Comparison of ENCODE assay signal across 7 cellular contexts in the genomic region with DNA sequence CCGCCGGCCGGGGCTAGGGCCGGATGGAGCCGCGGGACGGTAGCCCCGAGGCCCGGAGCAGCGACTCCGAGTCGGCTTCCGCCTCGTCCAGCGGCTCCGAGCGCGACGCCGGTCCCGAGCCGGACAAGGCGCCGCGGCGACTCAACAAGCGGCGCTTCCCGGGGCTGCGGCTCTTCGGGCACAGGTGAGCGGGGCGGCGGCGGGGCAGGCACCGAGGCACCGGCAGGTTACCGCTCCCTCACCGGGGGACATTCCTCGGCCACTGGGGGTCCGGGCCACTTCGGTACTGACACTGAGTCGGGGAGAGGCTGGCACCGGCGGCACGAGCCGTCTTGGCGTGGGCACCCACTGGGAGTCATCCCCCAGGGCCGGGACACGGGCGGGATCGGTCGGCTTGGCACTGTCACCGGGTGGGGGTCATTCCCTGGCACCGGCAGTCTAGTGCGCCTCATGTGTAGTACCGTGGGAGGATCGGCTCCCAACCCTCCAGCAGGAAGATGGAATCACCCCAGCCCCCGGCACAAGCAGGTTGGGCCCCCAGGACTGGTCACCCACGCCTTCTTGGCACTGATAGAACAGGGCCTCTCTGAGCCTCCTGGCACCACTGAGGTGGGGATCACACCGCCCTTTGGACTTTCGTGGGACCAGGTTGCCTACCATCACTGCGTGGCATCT. TPM values are rescaled to one million over a fixed set of nuclear protein-coding genes. Genes with fewer than 3 reads are reported as not detected.
A peak's percentile ranks its signal among the peaks of the same experiment; 100 is the strongest.
DNase-seq lines count a peak whose midpoint lies in the region; ATAC-seq and TF ChIP-seq lines count a peak whose summit lies in the region.

No MANE protein-coding gene starts in this region.

- intact Hi-C loops in OCI-LY7 (cut with micrococcal nuclease; ENCODE audit: unreplicated experiment) = loop anchor here (1.0 kb wide), 2 partner anchors 20 to 226 kb away; partner anchors contain the start of gene PHF21A
- intact Hi-C loops in mucosa of descending colon (cut with DNase I, micrococcal nuclease) = no loop called here
- intact Hi-C loops in aorta (cut with DNase I) = no loop called here

- peak overlapping the region; percentile 100 for H3K4me3 ChIP-seq in OCI-LY7 (ENCODE audit: low read depth, low read length, poor library complexity, severe bottlenecking)
- peak overlapping the region; percentile 81 for H3K4me3 ChIP-seq in choroid plexus epithelial cell (ENCODE audit: low read depth, low read length)
- peak overlapping the region; percentile 63 for H3K4me3 ChIP-seq in mucosa of descending colon
- peak overlapping the region; percentile 43 to 65 for H3K4me3 ChIP-seq in aorta (ENCODE audit: low read length in 2 of 2)

- CTCF ChIA-PET in OCI-LY7 (lab: Charles Lee; ENCODE audit: unreplicated experiment) = interaction anchor here (1.5 kb wide), 1 partner anchor 29 kb away, joined by 4 read pairs; no protein-coding TSS in a partner anchor

- peak; percentile 4 for ATAC-seq in GM21515 (IDR thresholded peaks at IDR 0.05; ENCODE audit: unreplicated experiment)
- ATAC-seq in mucosa of descending colon = peak; percentile 3
- ATAC-seq in aorta (ENCODE audit: low FRiP score) = peak; percentile 2

- no peak overlapping the region for H2AFZ ChIP-seq in OCI-LY7 (ENCODE audit: low read length)

- no TSS peak for BruUV-seq in OCI-LY7 (replicated peaks; lab: Mats Ljungman, UMichigan)

- POLR2A ChIA-PET in OCI-LY7 (lab: Charles Lee) = interaction anchor here (1.2 to 4.1 kb wide), 2 partner anchors 13 to 19 kb away, joined by 4 to 38 read pairs; no protein-coding TSS in a partner anchor

- H3K9me2 ChIP-seq in OCI-LY7 (ENCODE audit: insufficient read depth, low read length) = no peaks in the 10 kb centered on the region

- 22 to 25% methylated on average over 46 to 63 of the region's 63 CpGs for WGBS in aorta, 2 donors

- H3K4me2 ChIP-seq in OCI-LY7 (ENCODE audit: low read length) = peak overlapping the region; percentile 99

- peaks cover 32% of the 10 kb centered on the region for H3K79me2 ChIP-seq in OCI-LY7 (ENCODE audit: insufficient read depth, low read depth, low read length)

- H3K27me3 ChIP-seq in aorta (ENCODE audit: control insufficient read depth in 1 of 2, insufficient read depth in 2 of 2, low read length in 1 of 2) = no peaks in the 10 kb centered on the region

- DNase-seq in OCI-LY7 (ENCODE audit: low spot score) = no peak
- no peak for DNase-seq in choroid plexus epithelial cell (ENCODE audit: low read depth)
- DNase-seq in mucosa of descending colon = peak; percentile 38 to 77 (median 67)
- DNase-seq in aorta = peak; percentile 72 to 84
- DNase-seq in inferior parietal cortex (ENCODE audit: extremely low spot score) = no peak
- no peak for DNase-seq in SKM-1 (lab: John Stamatoyannopoulos, UW; ENCODE audit: unreplicated experiment)

- TF ChIP-seq CTCF in OCI-LY7 (conservative IDR thresholded peaks at IDR 0.05; ENCODE audit: low read length) (no peak), choroid plexus epithelial cell (conservative IDR thresholded peaks at IDR 0.05; ENCODE audit: low read depth, low read length) (no peak), mucosa of descending colon (IDR thresholded peaks at IDR 0.05) (no peak)

- peaks cover 56% of the 10 kb centered on the region for H3K4me1 ChIP-seq in OCI-LY7 (ENCODE audit: insufficient read depth, low read length, poor library complexity, severe bottlenecking)
- H3K4me1 ChIP-seq in mucosa of descending colon (ENCODE audit: low read depth) = peaks cover 18% of the 10 kb centered on the region
- H3K4me1 ChIP-seq in aorta (ENCODE audit: control insufficient read depth in 1 of 2, insufficient read depth in 2 of 2, low read length in 2 of 2) = peaks cover 0 to 2% of the 10 kb centered on the region in 2 donors

- H3K9me3 ChIP-seq in OCI-LY7 (ENCODE audit: low read length) (no peaks in the 10 kb centered on the region), mucosa of descending colon (no peaks in the 10 kb centered on the region), aorta (ENCODE audit: control insufficient read depth, low read length) (no peaks in the 10 kb centered on the region)

- peaks cover 13% of the 10 kb centered on the region; the same call in 1 of the 2 replicates for H3K36me3 ChIP-seq in OCI-LY7 (ENCODE audit: insufficient read depth, low read length)
- H3K36me3 ChIP-seq in mucosa of descending colon (ENCODE audit: low read depth) = no peaks in the 10 kb centered on the region
- H3K36me3 ChIP-seq in aorta (ENCODE audit: control insufficient read depth in 1 of 2, insufficient read depth in 2 of 2, low read length in 1 of 2) = no peaks in the 10 kb centered on the region

- H4K20me1 ChIP-seq in OCI-LY7 (ENCODE audit: insufficient read depth, low read length) = peaks cover 8% of the 10 kb centered on the region; the same call in 1 of the 2 replicates

- H3K27ac ChIP-seq in OCI-LY7 (ENCODE audit: low read depth, low read length, poor library complexity, severe bottlenecking) (peak overlapping the region; percentile 49), aorta (ENCODE audit: low read depth in 1 of 2, low read length in 2 of 2) (no peak overlapping the region)

RNA-seq across cellular contexts. Expression of gene DGKZ, which starts 0.5 kb away (rescaled TPM):
- 110 and 134 TPM in 2 replicates for total RNA-seq in OCI-LY7 (2014; rRNA removed; shearing (Covaris generic))
- total RNA-seq in OCI-LY7 (2022) (141 and 163 TPM in 2 replicates), mucosa of descending colon (10 to 100 TPM; 41.2 to 49.6 (median 47.2) TPM), aorta (10 to 100 TPM; 36.1 to 61.1 TPM)
- polyA plus RNA-seq in aorta = 10 to 100 TPM; 15.8 to 33.4 TPM

RNA-seq across cellular contexts. Expression of gene MDK, which starts 33.7 kb away (rescaled TPM):
- 4.1 and 5.1 TPM in 2 replicates for total RNA-seq in OCI-LY7 (2014; rRNA removed; shearing (Covaris generic))
- total RNA-seq in OCI-LY7 (2022) = 5.4 and 6.2 TPM in 2 replicates
- total RNA-seq in mucosa of descending colon = 100 to 1,000 TPM; 103 to 672 (median 193) TPM
- 10 to 100 TPM; 11.8 to 23.4 TPM for total RNA-seq in aorta
- 10 to 100 TPM; 15.8 to 40.3 TPM for polyA plus RNA-seq in aorta

RNA-seq across cellular contexts. Expression of gene CHRM4, which starts 43.8 kb away (rescaled TPM):
- total RNA-seq in OCI-LY7 (2014; rRNA removed; shearing (Covaris generic)) = 0.09 TPM in 1 of 2 replicates, not detected in the other
- total RNA-seq in OCI-LY7 (2022) (0.24 TPM in 1 of 2 replicates, not detected in the other), mucosa of descending colon (1 to 10 TPM in 2 of 3 donors, under 1 TPM in 1; 0.32 to 6.0 (median 3.1) TPM), aorta (under 1 TPM in 1 of 2 donors, not detected in 1; 0.29 TPM)
- 1 to 10 TPM in 1 of 2 donors, under 1 TPM in 1; 0.28 to 1.9 TPM for polyA plus RNA-seq in aorta

Comparison
In these comparisons a context has a peak if more than half of its experiments do, and no peak if none do; other contexts are left out.
1. DNase-seq: peak in mucosa of descending colon (3 of 3) and aorta (2 of 2); none in OCI-LY7 (single experiment), choroid plexus epithelial cell (single experiment), inferior parietal cortex (single experiment) and SKM-1 (single experiment).
2. RNA of gene MDK, which starts 33.7 kb away (total RNA-seq): 103 to 672 TPM in mucosa of descending colon; 11.8 to 23.4 TPM in aorta and 4.1 to 6.2 TPM in OCI-LY7; every median in the first group is over 4 times any median in the second.
3. Peak in every context shown above with its lines, with median percentiles within 50 percentile points of each other: ATAC-seq and H3K4me3 ChIP-seq.